Comparison of ENCODE assay signal across 10 cellular contexts in genomic region chr16:32116080-32116479, GRCh38.
A peak's percentile ranks its signal among the peaks of the same experiment; 100 is the strongest.
DNase-seq lines count a peak whose midpoint lies in the region; ATAC-seq and TF ChIP-seq lines count a peak whose summit lies in the region.
"Had no signal": no experiment of that assay in that cellular context is flagged by ENCODE, and none has a peak within 500 bp of the region (broad histone marks: within the 10 kb centered on the region; RNA-seq: fewer than 3 reads in every experiment).

No MANE protein-coding gene starts in this region.

- no peaks in the 10 kb centered on the region for H3K36me3 ChIP-seq in GM06990 (ENCODE audit: control insufficient read depth, insufficient read depth, low read length)
- no peaks in the 10 kb centered on the region for H3K36me3 ChIP-seq in Panc1 (ENCODE audit: control insufficient read depth, insufficient read depth, low read length)
- H3K36me3 ChIP-seq in thyroid gland = no peaks in the 10 kb centered on the region

- no peaks in the 10 kb centered on the region for H3K4me1 ChIP-seq in Panc1 (ENCODE audit: control insufficient read depth, insufficient read depth, low read length)
- peaks cover 0 to 6% of the 10 kb centered on the region in 2 donors for H3K4me1 ChIP-seq in thyroid gland

- TF ChIP-seq CTCF in GM06990 (IDR thresholded peaks at IDR 0.05; ENCODE audit: insufficient read depth, low read length, poor library complexity, severe bottlenecking) = no peak
- no peak for TF ChIP-seq CTCF in Panc1 (IDR thresholded peaks at IDR 0.05)
- TF ChIP-seq CTCF in epithelial cell of esophagus (IDR thresholded peaks at IDR 0.05; ENCODE audit: insufficient read depth, low read depth, low read length, missing control alignments) = no peak
- TF ChIP-seq CTCF in thyroid gland (IDR thresholded peaks at IDR 0.05) = no peak

- no peak for TF ChIP-seq POLR2A in thyroid gland (IDR thresholded peaks at IDR 0.05)

- ATAC-seq in Panc1 (no peak), GM21717 (IDR thresholded peaks at IDR 0.05; ENCODE audit: unreplicated experiment) (no peak)
- no peak for ATAC-seq in activated CD4-positive, CD25-positive, alpha-beta regulatory T cell treated with anti-CD3 and anti-CD28 coated beads, Interleukin-2, amount 50 U/mL, for 24 hours
- ATAC-seq: HCT116 had no signal

- no TSS peak for BruUV-seq in Panc1 (replicated peaks; lab: Mats Ljungman, UMichigan)

- H3K27me3 ChIP-seq in GM06990 (replicated peaks; ENCODE audit: control insufficient read depth, insufficient read depth, low read length) = no peaks in the 10 kb centered on the region
- H3K27me3 ChIP-seq in Panc1 (ENCODE audit: control insufficient read depth, insufficient read depth, low read length) = no peaks in the 10 kb centered on the region
- no peaks in the 10 kb centered on the region for H3K27me3 ChIP-seq in thyroid gland

- H3K4me3 ChIP-seq in GM06990 (replicated peaks; ENCODE audit: low read depth, low read length) (peak overlapping the region; percentile 33), Panc1 (ENCODE audit: low read depth in 2 of 2, low read length in 2 of 2) (peak overlapping the region; percentile 48 to 56), epithelial cell of esophagus (ENCODE audit: low read length) (peak overlapping the region; percentile 33), skin epidermis (peak overlapping the region; percentile 29 to 50 (median 40)), thyroid gland (replicated peaks in 1 of 3) (peak overlapping the region in 1 of 3 donors; percentile 24)

- POLR2A ChIA-PET in Panc1 (lab: Charles Lee) = no interaction called here

- H3K27ac ChIP-seq in Panc1 (ENCODE audit: low read length) (no peak overlapping the region), skin epidermis (no peak overlapping the region), thyroid gland (no peak overlapping the region)

- in situ Hi-C loops in Panc1 (cut with HindIII; ENCODE audit: low pct_unique_long_range_greater_than_20kb, low sequenced_read_pairs) = no loop called here

- 3% methylated on average over 41 to 48 of the region's 52 CpGs for WGBS in thyroid gland, 2 donors

- H3K9me3 ChIP-seq in Panc1 (ENCODE audit: control insufficient read depth, insufficient read depth, low read depth, low read length) = no peaks in the 10 kb centered on the region
- H3K9me3 ChIP-seq in thyroid gland = no peaks in the 10 kb centered on the region

- CTCF ChIA-PET in Panc1 (lab: Charles Lee) = no interaction called here

- intact Hi-C loops in Panc1 (cut with micrococcal nuclease; ENCODE audit: unreplicated experiment) (no loop called here), thyroid gland (cut with DNase I) (no loop called here)

- DNase-seq in GM06990 (ENCODE audit: extremely low read depth, insufficient read length) = no peak
- no peak for DNase-seq in Panc1 (ENCODE audit: low read depth, low spot score)
- no peak for DNase-seq in epithelial cell of esophagus (ENCODE audit: low read depth)
- DNase-seq in thyroid gland = no peak
- DNase-seq: dermis blood vessel endothelial cell, nucleus accumbens had no signal
